In genomic region chr12:132147423-132148367, GRCh38 we compare ENCODE assay signal across 27 cellular contexts. TPM values are rescaled to one million over a fixed set of nuclear protein-coding genes. Genes with fewer than 3 reads are reported as not detected.
A peak's percentile ranks its signal among the peaks of the same experiment; 100 is the strongest.
DNase-seq lines count a peak whose midpoint lies in the region; ATAC-seq and TF ChIP-seq lines count a peak whose summit lies in the region.
"Had no signal": no experiment of that assay in that cellular context is flagged by ENCODE, and none has a peak within 500 bp of the region (broad histone marks: within the 10 kb centered on the region; RNA-seq: fewer than 3 reads in every experiment).

No MANE protein-coding gene starts in this region.

- H3K9me3 ChIP-seq in RWPE2 (ENCODE audit: severe bottlenecking) (no peaks in the 10 kb centered on the region), left lung (no peaks in the 10 kb centered on the region)

- no peaks in the 10 kb centered on the region for H3K4me1 ChIP-seq in RWPE2 (ENCODE audit: insufficient read depth, poor library complexity, severe bottlenecking)
- peaks cover 16 to 29% of the 10 kb centered on the region in 2 donors for H3K4me1 ChIP-seq in left lung

- no peak overlapping the region for H3K4me3 Mint-ChIP-seq in activated naive CD8-positive, alpha-beta T cell treated with anti-CD3 and anti-CD28 coated beads, Interleukin-2, amount 10 ng/mL, durations not matched to agents 7 days and 5 days
- H3K4me3 Mint-ChIP-seq in activated naive CD8-positive, alpha-beta T cell treated with anti-CD3 and anti-CD28 coated beads, Interleukin-2, amount 50 U/mL, for 24 hours: no peak overlapping the region
- H3K4me3 Mint-ChIP-seq: activated CD4-positive, alpha-beta memory T cell treated with anti-CD3 and anti-CD28 coated beads for 36 hours; activated naive CD8-positive, alpha-beta T cell; activated T-helper 17 cell treated with anti-CD3 and anti-CD28 coated beads, Interleukin-2, amount 50 U/mL, for 72 hours; B cell; HFFc6; stimulated activated naive CD8-positive, alpha-beta T cell treated with anti-CD3 and anti-CD28 coated beads, Interleukin-15, Interleukin-2, amounts not matched to agents 100 ng/mL and 50 ng/mL, for 24 hours; T-helper 1 cell treated with Interleukin-12 subunit alpha and Interleukin-12 subunit beta and Interleukin-4 antibody, amounts not matched to agents 30 μg/mL and 1 μg/mL, for 36 hours had no signal

- H3K9me3 Mint-ChIP-seq in activated naive CD8-positive, alpha-beta T cell treated with anti-CD3 and anti-CD28 coated beads, Interleukin-2, amount 10 ng/mL, durations not matched to agents 7 days and 5 days: no peaks in the 10 kb centered on the region
- H3K9me3 Mint-ChIP-seq in activated naive CD8-positive, alpha-beta T cell treated with anti-CD3 and anti-CD28 coated beads, Interleukin-2, amount 50 U/mL, for 24 hours: no peaks in the 10 kb centered on the region
- H3K9me3 Mint-ChIP-seq: activated CD4-positive, alpha-beta memory T cell treated with anti-CD3 and anti-CD28 coated beads for 36 hours; activated T-helper 17 cell treated with anti-CD3 and anti-CD28 coated beads, Interleukin-2, amount 50 U/mL, for 72 hours; HFFc6; natural killer cell treated with Interleukin-12 subunit alpha and Interleukin-12 subunit beta and Interleukin-15 and Interleukin-18, amount 100 ng/mL, for 72 hours; stimulated activated naive CD8-positive, alpha-beta T cell treated with anti-CD3 and anti-CD28 coated beads, Interleukin-15, Interleukin-2, amounts not matched to agents 100 ng/mL and 50 ng/mL, for 24 hours; T-helper 1 cell treated with Interleukin-12 subunit alpha and Interleukin-12 subunit beta and Interleukin-4 antibody, amounts not matched to agents 30 μg/mL and 1 μg/mL, for 36 hours had no signal

- H3K36me3 ChIP-seq in RWPE2 (ENCODE audit: low read depth): peaks cover 16% of the 10 kb centered on the region
- H3K36me3 ChIP-seq in left lung: peaks cover 0 to 39% of the 10 kb centered on the region in 2 donors

- POLR2A ChIA-PET in activated naive CD8-positive, alpha-beta T cell treated with anti-CD3 and anti-CD28 coated beads, Interleukin-2, amount 10 ng/mL, durations not matched to agents 7 days and 5 days (lab: Charles Lee): no interaction called here

- no peak overlapping the region for H3K27ac ChIP-seq in RWPE2 (ENCODE audit: poor library complexity, severe bottlenecking)
- H3K27ac ChIP-seq in left lung: no peak overlapping the region

- H3K4me3 ChIP-seq in RWPE2 (ENCODE audit: severe bottlenecking) (no peak overlapping the region), left lung (no peak overlapping the region)
- H3K4me3 ChIP-seq: smooth muscle cell had no signal

- H3K27me3 ChIP-seq in RWPE2 (ENCODE audit: insufficient read depth, poor library complexity, severe bottlenecking) (no peaks in the 10 kb centered on the region), left lung (no peaks in the 10 kb centered on the region)

- TF ChIP-seq CTCF in RWPE2 (IDR thresholded peaks at IDR 0.05; ENCODE audit: poor library complexity, severe bottlenecking) (no peak), left lung (IDR thresholded peaks at IDR 0.05) (no peak)

- intact Hi-C loops in left lung (cut with DNase I): no loop called here

- no peaks in the 10 kb centered on the region for H3K27me3 Mint-ChIP-seq in activated naive CD8-positive, alpha-beta T cell treated with anti-CD3 and anti-CD28 coated beads, Interleukin-2, amount 10 ng/mL, durations not matched to agents 7 days and 5 days
- H3K27me3 Mint-ChIP-seq in activated naive CD8-positive, alpha-beta T cell treated with anti-CD3 and anti-CD28 coated beads, Interleukin-2, amount 50 U/mL, for 24 hours: peaks cover 2% of the 10 kb centered on the region
- H3K27me3 Mint-ChIP-seq: activated CD4-positive, alpha-beta memory T cell treated with anti-CD3 and anti-CD28 coated beads for 36 hours; activated naive CD8-positive, alpha-beta T cell; activated T-helper 17 cell treated with anti-CD3 and anti-CD28 coated beads, Interleukin-2, amount 50 U/mL, for 72 hours; B cell; natural killer cell treated with Interleukin-12 subunit alpha and Interleukin-12 subunit beta and Interleukin-15 and Interleukin-18, amount 100 ng/mL, for 72 hours; stimulated activated naive CD8-positive, alpha-beta T cell treated with anti-CD3 and anti-CD28 coated beads, Interleukin-15, Interleukin-2, amounts not matched to agents 100 ng/mL and 50 ng/mL, for 24 hours had no signal

- H3K36me3 Mint-ChIP-seq in activated naive CD8-positive, alpha-beta T cell treated with anti-CD3 and anti-CD28 coated beads, Interleukin-2, amount 10 ng/mL, durations not matched to agents 7 days and 5 days: peaks cover 4% of the 10 kb centered on the region
- peaks cover 4% of the 10 kb centered on the region for H3K36me3 Mint-ChIP-seq in activated naive CD8-positive, alpha-beta T cell treated with anti-CD3 and anti-CD28 coated beads, Interleukin-2, amount 50 U/mL, for 24 hours (ENCODE audit: low read depth)
- H3K36me3 Mint-ChIP-seq: natural killer cell treated with Interleukin-12 subunit alpha and Interleukin-12 subunit beta and Interleukin-15 and Interleukin-18, amount 100 ng/mL, for 72 hours had no signal

- peak; percentile 28 for DNase-seq in activated naive CD8-positive, alpha-beta T cell treated with anti-CD3 and anti-CD28 coated beads, Interleukin-2, amount 10 ng/mL, durations not matched to agents 7 days and 5 days
- no peak for DNase-seq in activated naive CD8-positive, alpha-beta T cell treated with anti-CD3 and anti-CD28 coated beads, Interleukin-2, amount 50 U/mL, for 24 hours
- DNase-seq in RWPE2 (ENCODE audit: low spot score) (peak; percentile 38), left lung (peak; percentile 31 to 76), midbrain (lab: John Stamatoyannopoulos, UW) (no peak), NCI-H82 treated with DMSO at 0.1 percent for 48 hours (lab: John Stamatoyannopoulos, UW; ENCODE audit: unreplicated experiment) (no peak)
- peak; percentile 2 for DNase-seq in stimulated activated naive CD8-positive, alpha-beta T cell treated with anti-CD3 and anti-CD28 coated beads, Interleukin-15, Interleukin-2, amounts not matched to agents 100 U/mL and 50 U/mL, for 24 hours
- DNase-seq in effector CD8-positive, alpha-beta T cell (lab: John Stamatoyannopoulos, UW): no peak
- DNase-seq: activated CD4-positive, alpha-beta memory T cell treated with anti-CD3 and anti-CD28 coated beads for 36 hours; central memory CD4-positive, alpha-beta T cell; EL; erythroblast; HFFc6; IMR-90; NCI-H1694; NCI-H446 treated with DMSO at 0.1 percent for 48 hours; occipital lobe; RPMI8226; stimulated activated CD4-positive, alpha-beta T cell treated with anti-CD3 and anti-CD28 coated beads, Interleukin-1b, Interleukin-23, amount 100 ng/mL, for 48 hours had no signal

- ATAC-seq in activated naive CD8-positive, alpha-beta T cell treated with anti-CD3 and anti-CD28 coated beads, Interleukin-2, amount 10 ng/mL, durations not matched to agents 7 days and 5 days (ENCODE audit: low read depth): no peak
- ATAC-seq in activated naive CD8-positive, alpha-beta T cell treated with anti-CD3 and anti-CD28 coated beads, Interleukin-2, amount 50 U/mL, for 24 hours: no peak
- ATAC-seq in RWPE2 (ENCODE audit: low read depth) (no peak), left lung (no peak)
- no peak for ATAC-seq in stimulated activated naive CD8-positive, alpha-beta T cell treated with anti-CD3 and anti-CD28 coated beads, Interleukin-15, Interleukin-2, amounts not matched to agents 100 U/mL and 50 U/mL, for 24 hours
- ATAC-seq: activated CD4-positive, CD25-positive, alpha-beta regulatory T cell treated with anti-CD3 and anti-CD28 coated beads, Interleukin-2, amount 50 U/mL, for 24 hours; activated T-helper 17 cell treated with anti-CD3 and anti-CD28 coated beads, Interleukin-2, amount 50 U/mL, for 72 hours; natural killer cell treated with Interleukin-12 subunit alpha and Interleukin-12 subunit beta and Interleukin-15 and Interleukin-18, amount 100 ng/mL, for 72 hours had no signal

- peaks cover 19% of the 10 kb centered on the region for H3K4me1 Mint-ChIP-seq in activated naive CD8-positive, alpha-beta T cell treated with anti-CD3 and anti-CD28 coated beads, Interleukin-2, amount 10 ng/mL, durations not matched to agents 7 days and 5 days
- H3K4me1 Mint-ChIP-seq in activated naive CD8-positive, alpha-beta T cell treated with anti-CD3 and anti-CD28 coated beads, Interleukin-2, amount 50 U/mL, for 24 hours: peaks cover 25% of the 10 kb centered on the region

- no peak overlapping the region for H3K27ac Mint-ChIP-seq in activated naive CD8-positive, alpha-beta T cell treated with anti-CD3 and anti-CD28 coated beads, Interleukin-2, amount 10 ng/mL, durations not matched to agents 7 days and 5 days
- no peak overlapping the region for H3K27ac Mint-ChIP-seq in activated naive CD8-positive, alpha-beta T cell treated with anti-CD3 and anti-CD28 coated beads, Interleukin-2, amount 50 U/mL, for 24 hours
- H3K27ac Mint-ChIP-seq: activated CD4-positive, alpha-beta memory T cell treated with anti-CD3 and anti-CD28 coated beads for 36 hours; activated naive CD8-positive, alpha-beta T cell; activated T-helper 17 cell treated with anti-CD3 and anti-CD28 coated beads, Interleukin-2, amount 50 U/mL, for 72 hours; B cell; HFFc6; natural killer cell treated with Interleukin-12 subunit alpha and Interleukin-12 subunit beta and Interleukin-15 and Interleukin-18, amount 100 ng/mL, for 72 hours; stimulated activated naive CD8-positive, alpha-beta T cell treated with anti-CD3 and anti-CD28 coated beads, Interleukin-15, Interleukin-2, amounts not matched to agents 100 ng/mL and 50 ng/mL, for 24 hours had no signal

RNA-seq across cellular contexts. Expression of gene NOC4L, which starts 3.4 kb away (rescaled TPM):
- 10 to 100 TPM; 29.3 to 29.4 TPM for total RNA-seq in activated naive CD8-positive, alpha-beta T cell treated with anti-CD3 and anti-CD28 coated beads, Interleukin-2, amount 10 ng/mL, durations not matched to agents 7 days and 5 days
- 10 to 100 TPM; 11.0 to 19.6 TPM for total RNA-seq in left lung

RNA-seq across cellular contexts. Expression of gene DDX51, which starts 3.6 kb away (rescaled TPM):
- total RNA-seq in activated naive CD8-positive, alpha-beta T cell treated with anti-CD3 and anti-CD28 coated beads, Interleukin-2, amount 10 ng/mL, durations not matched to agents 7 days and 5 days: 10 to 100 TPM; 31.9 to 33.5 TPM
- total RNA-seq in left lung: 10 to 100 TPM; 11.7 to 15.1 TPM

Comparison
In these comparisons a context has a peak if more than half of its experiments do, and no peak if none do; other contexts are left out.
1. DNase-seq: peak in activated naive CD8-positive, alpha-beta T cell treated with anti-CD3 and anti-CD28 coated beads, Interleukin-2, amount 10 ng/mL, durations not matched to agents 7 days and 5 days (single experiment), RWPE2 (single experiment), left lung (2 of 2) and stimulated activated naive CD8-positive, alpha-beta T cell treated with anti-CD3 and anti-CD28 coated beads, Interleukin-15, Interleukin-2, amounts not matched to agents 100 U/mL and 50 U/mL, for 24 hours (single experiment); none in activated naive CD8-positive, alpha-beta T cell treated with anti-CD3 and anti-CD28 coated beads, Interleukin-2, amount 50 U/mL, for 24 hours (single experiment), midbrain (single experiment), effector CD8-positive, alpha-beta T cell (single experiment) and NCI-H82 treated with DMSO at 0.1 percent for 48 hours (single experiment).